19 cellular contexts compared by ENCODE assay signal in the genomic region with DNA sequence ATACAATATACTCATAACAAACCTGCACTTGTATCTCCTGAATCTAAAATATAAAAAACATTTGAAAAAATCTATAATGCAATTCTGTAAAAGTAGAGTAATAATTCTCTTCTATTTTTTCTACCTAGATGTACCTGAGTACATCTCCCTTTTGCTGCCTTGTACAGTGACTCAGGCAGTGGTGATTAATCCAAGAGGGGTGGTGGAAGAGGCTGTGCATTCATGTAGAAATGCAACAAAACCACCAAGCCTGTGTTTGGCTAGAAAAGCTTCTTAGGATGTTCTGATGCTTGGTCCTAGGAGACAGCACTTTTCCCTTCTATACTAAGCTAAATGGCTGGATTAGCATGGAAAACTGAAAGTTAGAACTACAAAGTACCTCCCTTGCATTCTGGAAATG.
DNase-seq lines count a peak whose midpoint lies in the region; ATAC-seq, FAIRE-seq and TF ChIP-seq lines count a peak whose summit lies in the region.
"Had no signal": no experiment of that assay in that cellular context is flagged by ENCODE, and none has a peak within 500 bp of the region (broad histone marks: within the 10 kb centered on the region; RNA-seq: fewer than 3 reads in every experiment).

No MANE protein-coding gene starts in this region.

- H3K27ac Mint-ChIP-seq in MCF 10A (ENCODE audit: low read depth, unreplicated experiment): no peak overlapping the region
- H3K27ac Mint-ChIP-seq: CD4-positive, alpha-beta T cell; GM23338 had no signal

- POLR2A ChIA-PET in RWPE1 (lab: Yijun Ruan, JAX; ENCODE audit: low non-redundant PET) (no interaction called here), MCF 10A (lab: Yijun Ruan, JAX) (no interaction called here)

- no peak overlapping the region for H3K9ac ChIP-seq in colonic mucosa (ENCODE audit: low read depth in 2 of 2, low read length in 2 of 2)

- H3K36me3 Mint-ChIP-seq in MCF 10A (ENCODE audit: insufficient read depth, unreplicated experiment): no peaks in the 10 kb centered on the region

- no peaks in the 10 kb centered on the region for H3K27me3 ChIP-seq in colonic mucosa
- H3K27me3 ChIP-seq in small intestine (ENCODE audit: control insufficient read depth in 2 of 2, insufficient read depth in 2 of 2, low read length in 2 of 2): no peaks in the 10 kb centered on the region
- H3K27me3 ChIP-seq in gastrocnemius medialis: no peaks in the 10 kb centered on the region

- no peak for FAIRE-seq in small intestine (lab: Jason Lieb, UNC)
- FAIRE-seq: A204.1, D721Med, GM12878, GM19239, H54 had no signal

- no peak overlapping the region for H3K27ac ChIP-seq in RWPE1
- H3K27ac ChIP-seq in colonic mucosa: no peak overlapping the region
- no peak overlapping the region for H3K27ac ChIP-seq in small intestine (ENCODE audit: low read depth in 1 of 2, low read length in 1 of 2)
- H3K27ac ChIP-seq in gastrocnemius medialis: no peak overlapping the region
- H3K27ac ChIP-seq: C4-2B had no signal

- H3K9me3 ChIP-seq in colonic mucosa: no peaks in the 10 kb centered on the region
- H3K9me3 ChIP-seq in small intestine (ENCODE audit: control insufficient read depth, low read depth): no peaks in the 10 kb centered on the region
- H3K9me3 ChIP-seq in gastrocnemius medialis: no peaks in the 10 kb centered on the region
- H3K9me3 ChIP-seq: Caco-2 had no signal

- CTCF ChIA-PET in RWPE1 (lab: Yijun Ruan, JAX) (no interaction called here), MCF 10A (lab: Yijun Ruan, JAX) (no interaction called here)

- peaks cover 29% of the 10 kb centered on the region for H3K9me3 Mint-ChIP-seq in MCF 10A (ENCODE audit: unreplicated experiment)

- H3K27me3 Mint-ChIP-seq in MCF 10A (ENCODE audit: insufficient read depth, unreplicated experiment): peaks cover 19% of the 10 kb centered on the region

- DNase-seq in RWPE1 (ENCODE audit: low spot score) (peak; percentile 2), astrocyte of the hippocampus (ENCODE audit: low read depth, low spot score) (peak; percentile 1), kidney glomerular epithelial cell (lab: John Stamatoyannopoulos, UW) (peak; percentile 29), colonic mucosa (no peak), MCF 10A (ENCODE audit: unreplicated experiment) (no peak), small intestine (no peak), gastrocnemius medialis (no peak)
- DNase-seq: AML-193; Caco-2; CD4-positive, alpha-beta T cell; DMS79 treated with DMSO at 0.1 percent for 48 hours; HCEC 1CT had no signal

- in situ Hi-C loops in gastrocnemius medialis (cut with MboI; ENCODE audit: low sequenced_read_pairs in 4 of 4): no loop called here

- no peak overlapping the region for H3K4me3 Mint-ChIP-seq in MCF 10A (ENCODE audit: unreplicated experiment)
- H3K4me3 Mint-ChIP-seq: CD4-positive, alpha-beta T cell; GM23338 had no signal

- TF ChIP-seq CTCF in RWPE1 (conservative IDR thresholded peaks at IDR 0.05; ENCODE audit: low read depth) (no peak), colonic mucosa (IDR thresholded peaks at IDR 0.05) (no peak), MCF 10A (IDR thresholded peaks at IDR 0.05; ENCODE audit: unreplicated experiment) (no peak), gastrocnemius medialis (IDR thresholded peaks at IDR 0.05 in 4 of 5, conservative IDR thresholded peaks at IDR 0.05 in 1 of 5) (no peak)

- no TSS peak for BruUV-seq in MCF 10A (replicated peaks; lab: Mats Ljungman, UMichigan)

- no peaks in the 10 kb centered on the region for H3K36me3 ChIP-seq in colonic mucosa
- H3K36me3 ChIP-seq in small intestine (ENCODE audit: control insufficient read depth in 2 of 2, insufficient read depth in 2 of 2, low read length in 2 of 2): no peaks in the 10 kb centered on the region
- H3K36me3 ChIP-seq in gastrocnemius medialis: no peaks in the 10 kb centered on the region

- H3K4me1 ChIP-seq in colonic mucosa (no peaks in the 10 kb centered on the region), small intestine (ENCODE audit: control insufficient read depth in 2 of 2, insufficient read depth in 1 of 2, low read depth in 1 of 2, low read length in 1 of 2) (no peaks in the 10 kb centered on the region), gastrocnemius medialis (no peaks in the 10 kb centered on the region)

- H3K4me3 ChIP-seq in colonic mucosa: no peak overlapping the region
- no peak overlapping the region for H3K4me3 ChIP-seq in small intestine (ENCODE audit: low read depth in 1 of 2, low read length in 2 of 2)
- no peak overlapping the region for H3K4me3 ChIP-seq in gastrocnemius medialis
- H3K4me3 ChIP-seq: GM12878, GM23338 had no signal

- H3K4me1 Mint-ChIP-seq in MCF 10A (ENCODE audit: insufficient read depth, unreplicated experiment): peaks cover 6% of the 10 kb centered on the region

- no peak for TF ChIP-seq POLR2A in gastrocnemius medialis (IDR thresholded peaks at IDR 0.05)

- intact Hi-C loops in colonic mucosa (cut with DNase I) (no loop called here), MCF 10A (cut with micrococcal nuclease) (no loop called here), gastrocnemius medialis (cut with DNase I; ENCODE audit: low total_unique reads) (no loop called here)

- no peak for ATAC-seq in gastrocnemius medialis
- ATAC-seq: GM12878, GM23338 had no signal

Comparison
In these comparisons a context has a peak if more than half of its experiments do, and no peak if none do; other contexts are left out.
1. DNase-seq: peak in RWPE1 (single experiment), astrocyte of the hippocampus (single experiment) and kidney glomerular epithelial cell (single experiment); none in colonic mucosa (single experiment), MCF 10A (single experiment), small intestine (single experiment) and gastrocnemius medialis (0 of 2).